In genomic region chr1:75908717-75909152, GRCh38 we compare ENCODE assay signal across 9 cellular contexts. TPM values are rescaled to one million over a fixed set of nuclear protein-coding genes. Genes with fewer than 3 reads are reported as not detected.
DNase-seq lines count a peak whose midpoint lies in the region; ATAC-seq and TF ChIP-seq lines count a peak whose summit lies in the region.
"Had no signal": no experiment of that assay in that cellular context is flagged by ENCODE, and none has a peak within 500 bp of the region (broad histone marks: within the 10 kb centered on the region; RNA-seq: fewer than 3 reads in every experiment).

No MANE protein-coding gene starts in this region.

- H3K4me3 ChIP-seq in AG10803 (ENCODE audit: low read length) = no peak overlapping the region

- peak; percentile 73 for ATAC-seq in GM19023 (IDR thresholded peaks at IDR 0.05; ENCODE audit: unreplicated experiment)
- no peak for ATAC-seq in omental fat pad (ENCODE audit: low FRiP score)

- DNase-seq in AG10803 (ENCODE audit: low read depth) (peak; percentile 21), HT-29 (ENCODE audit: low spot score) (peak; percentile 50), RKO (ENCODE audit: low spot score) (peak; percentile 69), glomerular endothelial cell (ENCODE audit: extremely low read depth, low read depth, low spot score) (peak; percentile 33), omental fat pad (ENCODE audit: low spot score) (no peak)
- DNase-seq in stimulated activated naive CD4-positive, alpha-beta T cell treated with Interleukin-2 at 50 U/mL for 16 hours (lab: John Stamatoyannopoulos, UW) = no peak
- no peak for DNase-seq in stimulated activated CD4-positive, alpha-beta T cell treated with anti-CD3 and anti-CD28 coated beads, Interleukin-4, amount 100 ng/mL, for 24 hours

- TF ChIP-seq CTCF in AG10803 (conservative IDR thresholded peaks at IDR 0.05; ENCODE audit: low read length) (peak; percentile 50), omental fat pad (IDR thresholded peaks at IDR 0.05) (no peak)

RNA-seq across cellular contexts. Expression of gene ASB17, which starts 23.5 kb away (rescaled TPM):
- total RNA-seq in HT-29 (2014; rRNA removed; shearing (Covaris generic)) = not detected in 2 replicates
- total RNA-seq in glomerular endothelial cell (not detected in 2 replicates), omental fat pad (not detected)
- total RNA-seq: urinary bladder had no signal

Comparison
In these comparisons a context has a peak if more than half of its experiments do, and no peak if none do; other contexts are left out.
1. DNase-seq: peak in AG10803 (single experiment), HT-29 (single experiment), RKO (single experiment) and glomerular endothelial cell (single experiment); none in stimulated activated naive CD4-positive, alpha-beta T cell treated with Interleukin-2 at 50 U/mL for 16 hours (single experiment), stimulated activated CD4-positive, alpha-beta T cell treated with anti-CD3 and anti-CD28 coated beads, Interleukin-4, amount 100 ng/mL, for 24 hours (single experiment) and omental fat pad (single experiment).